In the genomic region with DNA sequence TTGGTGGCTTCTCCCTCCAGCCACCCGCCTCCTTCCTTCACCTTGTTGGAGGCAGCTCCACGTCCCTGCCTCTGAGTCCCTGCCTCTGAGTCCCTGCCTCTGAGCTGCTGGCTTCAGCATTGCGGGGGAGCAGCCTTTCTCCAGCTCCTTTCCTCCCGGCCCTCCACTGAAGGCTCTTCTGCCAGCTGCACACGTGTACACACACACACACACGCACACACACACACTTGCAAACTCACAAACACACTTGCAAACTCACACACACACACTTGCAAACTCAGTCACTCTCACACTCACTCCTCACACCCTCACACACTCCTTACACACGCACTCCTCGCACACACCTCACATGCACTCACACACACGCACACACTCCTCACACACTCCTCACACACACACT, we compare ENCODE assay signal across 21 cellular contexts. TPM values are rescaled to one million over a fixed set of nuclear protein-coding genes. Genes with fewer than 3 reads are reported as not detected.
DNase-seq lines count a peak whose midpoint lies in the region; ATAC-seq and TF ChIP-seq lines count a peak whose summit lies in the region.
"Had no signal": no experiment of that assay in that cellular context is flagged by ENCODE, and none has a peak within 500 bp of the region (broad histone marks: within the 10 kb centered on the region; RNA-seq: fewer than 3 reads in every experiment).

No MANE protein-coding gene starts in this region.

- H4K91ac ChIP-seq in neuronal stem cell (ENCODE audit: low read depth, low read length, poor library complexity), result peak overlapping the region; percentile 77

- H3K36me3 ChIP-seq in Panc1 (ENCODE audit: control insufficient read depth, insufficient read depth, low read length), result no peaks in the 10 kb centered on the region
- H3K36me3 ChIP-seq in neuronal stem cell (replicated peaks in 1 of 2; ENCODE audit: control insufficient read depth in 2 of 2, insufficient read depth in 2 of 2, low read length in 2 of 2), result no peaks in the 10 kb centered on the region
- H3K36me3 ChIP-seq: BE2C had no signal

- H3K23ac ChIP-seq in neuronal stem cell (ENCODE audit: low read depth, low read length, poor library complexity), result peak overlapping the region; percentile 90

- H3K14ac ChIP-seq in neuronal stem cell (ENCODE audit: low read length), result peak overlapping the region; percentile 90

- H3K4me1 ChIP-seq in Panc1 (ENCODE audit: control insufficient read depth, insufficient read depth, low read length), result peaks cover under 1% of the 10 kb centered on the region
- peaks cover 6 to 7% of the 10 kb centered on the region in 2 donors for H3K4me1 ChIP-seq in neuronal stem cell (ENCODE audit: control insufficient read depth in 2 of 2, insufficient read depth in 1 of 2, low read depth in 1 of 2, low read length in 2 of 2)

- H3K4ac ChIP-seq in neuronal stem cell (ENCODE audit: low read length), result peak overlapping the region; percentile 13

- no peaks in the 10 kb centered on the region for H3K9me3 ChIP-seq in Panc1 (ENCODE audit: control insufficient read depth, insufficient read depth, low read depth, low read length)
- H3K9me3 ChIP-seq in neuronal stem cell (replicated peaks in 1 of 2; ENCODE audit: control insufficient read depth in 2 of 2, insufficient read depth in 1 of 2, low read depth in 1 of 2, low read length in 2 of 2), result peaks cover 4 to 5% of the 10 kb centered on the region in 2 donors
- H3K9me3 ChIP-seq: BE2C had no signal

- peak overlapping the region; percentile 53 for H3K9ac ChIP-seq in neuronal stem cell (ENCODE audit: low read depth, low read length, poor library complexity)
- H3K9ac ChIP-seq: KMS-11 had no signal

- H3K79me1 ChIP-seq in neuronal stem cell (ENCODE audit: low read depth, low read length), result peaks cover 3% of the 10 kb centered on the region

- H2BK5ac ChIP-seq in neuronal stem cell (ENCODE audit: low read length), result peak overlapping the region; percentile 32

- CTCF ChIA-PET in Panc1 (lab: Charles Lee), result interaction anchor here (0.6 kb wide), 1 partner anchor 28 kb away, joined by 3 read pairs; no protein-coding TSS in a partner anchor

- H3K4me3 ChIP-seq in Panc1 (ENCODE audit: low read depth in 2 of 2, low read length in 2 of 2) (no peak overlapping the region), dorsolateral prefrontal cortex (peak overlapping the region in 8 of 59 donors; percentile 6 to 32 (median 24)), neuronal stem cell (ENCODE audit: low read length in 2 of 2) (peak overlapping the region in 1 of 2 donors; percentile 61)

- intact Hi-C loops in Panc1 (cut with micrococcal nuclease; ENCODE audit: unreplicated experiment) (no loop called here), dorsolateral prefrontal cortex (cut with DNase I) (no loop called here)

- POLR2A ChIA-PET in Panc1 (lab: Charles Lee), result no interaction called here

- DNase-seq in EL (peak; percentile 40), Panc1 (ENCODE audit: low read depth, low spot score) (no peak), dorsolateral prefrontal cortex (peak in 3 of 10 donors; percentile 21 to 64 (median 50)), neuronal stem cell (ENCODE audit: low spot score) (no peak), activated gamma-delta T cell treated with Interleukin-2 at 50 U/mL for 16 hours (no peak), midbrain (lab: John Stamatoyannopoulos, UW) (no peak)
- DNase-seq in activated CD8-positive, alpha-beta memory T cell treated with anti-CD3 and anti-CD28 coated beads for 24 hours, result no peak
- DNase-seq: activated naive CD4-positive, alpha-beta T cell treated with anti-CD3 and anti-CD28 coated beads, Interleukin-2, amount 10 ng/mL, durations not matched to agents 7 days and 5 days; BE2C; effector CD4-positive, alpha-beta T cell; hippocampal formation; NCI-H1092 treated with DMSO at 0.1 percent for 48 hours; NCI-H2107; NCI-H69; RPMI8226; stimulated activated CD4-positive, alpha-beta T cell treated with anti-CD3 and anti-CD28 coated beads, Interleukin-4, amount 100 ng/mL, for 1 hour; SW 1271 had no signal

- 100% methylated on average over 3 of the region's 9 CpGs for WGBS in neuronal stem cell (ENCODE audit: extremely low coverage in 2 of 2, insufficient read length in 2 of 2, insufficient replicate concordance in 1 of 2), 2 donors

- H3K18ac ChIP-seq in neuronal stem cell (ENCODE audit: low read length), result peak overlapping the region; percentile 59

- ATAC-seq in Panc1, result peak; percentile 55

- H3K4me2 ChIP-seq in neuronal stem cell (ENCODE audit: insufficient read depth, low read length, poor library complexity, severe bottlenecking), result no peak overlapping the region
- H3K4me2 ChIP-seq: KMS-11 had no signal

- H2AK5ac ChIP-seq in neuronal stem cell (ENCODE audit: low read depth, low read length), result peak overlapping the region; percentile 36

- peak overlapping the region; percentile 80 for H2BK12ac ChIP-seq in neuronal stem cell (ENCODE audit: low read length)

- no peak for TF ChIP-seq CTCF in Panc1 (IDR thresholded peaks at IDR 0.05)
- TF ChIP-seq CTCF in dorsolateral prefrontal cortex (IDR thresholded peaks at IDR 0.05 in 54 of 56, conservative IDR thresholded peaks at IDR 0.05 in 2 of 56; ENCODE audit: low read depth in 1 of 56, partially characterized antibody in 56 of 56), result no peak

- no peak overlapping the region for H3K27ac ChIP-seq in Panc1 (ENCODE audit: low read length)
- peak overlapping the region in 47 of 59 donors; percentile 7 to 84 (median 57) for H3K27ac ChIP-seq in dorsolateral prefrontal cortex
- no peak overlapping the region for H3K27ac ChIP-seq in neuronal stem cell (replicated peaks; ENCODE audit: low read length)
- H3K27ac ChIP-seq: KMS-11 had no signal

- H2BK15ac ChIP-seq in neuronal stem cell (ENCODE audit: low read length), result peak overlapping the region; percentile 77

- H2AFZ ChIP-seq in neuronal stem cell (ENCODE audit: low read length), result peak overlapping the region; percentile 66

- peak overlapping the region; percentile 78 for H4K8ac ChIP-seq in neuronal stem cell (ENCODE audit: low read depth, low read length)

- H3K27me3 ChIP-seq in Panc1 (ENCODE audit: control insufficient read depth, insufficient read depth, low read length) (no peaks in the 10 kb centered on the region), dorsolateral prefrontal cortex (no peaks in the 10 kb centered on the region), neuronal stem cell (ENCODE audit: control insufficient read depth in 3 of 3, insufficient read depth in 3 of 3, low read depth in 1 of 3, low read length in 3 of 3) (no peaks in the 10 kb centered on the region)
- H3K27me3 ChIP-seq: BE2C had no signal

- no TSS peak for BruUV-seq in Panc1 (replicated peaks; lab: Mats Ljungman, UMichigan)

- H2BK120ac ChIP-seq in neuronal stem cell (ENCODE audit: low read depth, low read length), result no peak overlapping the region

- in situ Hi-C loops in Panc1 (cut with HindIII; ENCODE audit: low pct_unique_long_range_greater_than_20kb, low sequenced_read_pairs), result no loop called here

RNA-seq across cellular contexts. Expression of a gene that starts 45.1 kb away (rescaled TPM):
- total RNA-seq in Panc1 (2021; ENCODE audit: unreplicated experiment), result not detected
- polyA plus RNA-seq in Panc1 (2012; ENCODE audit: insufficient read length), result not detected
- total RNA-seq in dorsolateral prefrontal cortex, result 1 to 10 TPM in 55 of 120 experiments, under 1 TPM in 47, not detected in 18; 0.18 to 3.1 (median 1.0) TPM
- 0.11 TPM for polyA plus RNA-seq in neuronal stem cell (2013, experiment 1 of 2)
- polyA plus RNA-seq in neuronal stem cell (2013, experiment 2 of 2), result 0.07 TPM
- total RNA-seq: bronchial epithelial cell, mononuclear cell, osteocyte had no signal

RNA-seq across cellular contexts. Expression of a gene that starts 50.1 kb away (rescaled TPM):
- 47.5 TPM for total RNA-seq in Panc1 (2021; ENCODE audit: unreplicated experiment)
- polyA plus RNA-seq in Panc1 (2012; ENCODE audit: insufficient read length), result 56.7 TPM
- total RNA-seq in dorsolateral prefrontal cortex, result 10 to 100 TPM; 22.2 to 45.4 (median 32.9) TPM
- 24.4 TPM for polyA plus RNA-seq in neuronal stem cell (2013, experiment 1 of 2)
- polyA plus RNA-seq in neuronal stem cell (2013, experiment 2 of 2), result 22.5 TPM

Comparison
In these comparisons a context has a peak if more than half of its experiments do, and no peak if none do; other contexts are left out.
1. H3K27ac ChIP-seq: peak in dorsolateral prefrontal cortex (47 of 59); none in Panc1 (single experiment) and neuronal stem cell (single experiment).